ENCODE assay signal across 8 cellular contexts in the genomic region with DNA sequence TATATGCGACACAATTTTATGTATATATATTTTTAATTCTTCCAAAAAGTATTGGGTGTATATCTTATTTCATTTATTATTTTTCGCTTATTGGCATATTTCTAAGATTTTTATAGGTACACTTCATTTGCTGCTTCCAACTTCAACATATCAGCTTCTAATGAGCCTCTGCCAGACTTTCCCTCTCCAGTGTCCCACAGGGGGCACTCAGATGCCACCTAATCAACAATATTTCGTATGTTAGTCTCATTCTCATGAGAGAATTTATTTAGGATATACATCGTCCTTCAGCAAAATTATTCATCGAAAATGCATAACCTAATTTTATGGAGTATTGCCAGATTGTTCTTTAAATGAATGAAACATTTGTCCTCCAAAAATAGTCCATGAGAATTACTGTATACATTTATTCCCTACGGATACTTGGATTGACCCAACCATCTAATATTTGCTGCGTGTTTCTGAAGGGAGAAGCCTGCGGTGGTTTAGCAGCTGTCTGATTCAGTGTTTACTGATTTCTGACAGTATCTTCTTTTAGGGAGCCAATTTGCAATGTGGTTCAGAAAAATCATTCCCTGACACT.
A peak's percentile ranks its signal among the peaks of the same experiment; 100 is the strongest.
DNase-seq lines count a peak whose midpoint lies in the region; ATAC-seq, FAIRE-seq and TF ChIP-seq lines count a peak whose summit lies in the region.

No MANE protein-coding gene starts in this region.

- DNase-seq in A549 (ENCODE audit: low read depth in 1 of 2, low spot score in 1 of 2) (peak; percentile 57 to 73), GM03348 (ENCODE audit: low spot score) (peak; percentile 65), NCI-H226 (peak; percentile 13), activated T-cell treated with anti-CD3 and anti-CD28 coated beads for 24 hours (ENCODE audit: low read depth) (peak; percentile 23), immature natural killer cell (peak; percentile 42 to 65 (median 43)), stromal cell of bone marrow (ENCODE audit: low read depth) (peak; percentile 32), cortex of kidney (lab: John Stamatoyannopoulos, UW) (no peak)

- CTCF ChIA-PET in A549 (lab: Yijun Ruan, JAX) = interaction anchor here (0.6 to 7.6 kb wide), 45 partner anchors 9 to 1857 kb away, joined by 3 to 132 read pairs (median 6); a partner anchor contains a TSS

- no peaks in the 10 kb centered on the region for H3K9me3 Mint-ChIP-seq in immature natural killer cell

- POLR2A ChIA-PET in A549 (lab: Yijun Ruan, JAX) = interaction anchor here (0.9 to 1.7 kb wide), 5 partner anchors 37 to 152 kb away, joined by 3 to 8 read pairs (median 5); no protein-coding TSS in a partner anchor

- H3K27me3 Mint-ChIP-seq in immature natural killer cell (ENCODE audit: low read depth in 3 of 3) = peaks cover 5 to 12% (median 8%) of the 10 kb centered on the region in 3 donors

- H3K4me2 ChIP-seq in A549 = peak overlapping the region; percentile 72

- TF ChIP-seq CTCF in A549 (IDR thresholded peaks at IDR 0.05) = peak; percentile 91

- WGBS in A549 (ENCODE audit: missing lambda C conversion rate) = 13% methylated on average over 8 of the region's 8 CpGs

- peak; percentile 65 for FAIRE-seq in A549 (lab: Jason Lieb, UNC)

- H3K27ac ChIP-seq in A549 = peak overlapping the region; percentile 25 to 57; a peak in 3 of 6 replicates

- H3K4me1 Mint-ChIP-seq in immature natural killer cell = peaks cover 12 to 13% of the 10 kb centered on the region in 2 donors

- peaks cover 0 to under 1% (median 0%) of the 10 kb centered on the region in 3 donors for H3K36me3 Mint-ChIP-seq in immature natural killer cell

- ATAC-seq in A549 (peak; percentile 54 to 67; a peak in 3 of 6 replicates), GM21528 (IDR thresholded peaks at IDR 0.05; ENCODE audit: low FRiP score, unreplicated experiment) (no peak)

- TF ChIP-seq EP300 in A549 (IDR thresholded peaks at IDR 0.05) = no peak

- H3K4me3 ChIP-seq in A549 = peak overlapping the region; percentile 32; the same call in 2 of the 3 replicates

- no peaks in the 10 kb centered on the region for H3K9me3 ChIP-seq in A549

- no peak for TF ChIP-seq POLR2A in A549 (IDR thresholded peaks at IDR 0.05; ENCODE audit: low read length)

- peak; percentile 90 to 96 for TF ChIP-seq RAD21 in A549 (conservative IDR thresholded peaks at IDR 0.05 in 1 of 2, IDR thresholded peaks at IDR 0.05 in 1 of 2)

- H3K4me1 ChIP-seq in A549 = peaks cover 4% of the 10 kb centered on the region; the same call in 1 of the 3 replicates

- peak overlapping the region in 2 of 6 donors; percentile 1 to 23 for H3K27ac Mint-ChIP-seq in immature natural killer cell

- H3K4me3 Mint-ChIP-seq in immature natural killer cell = no peak overlapping the region

TF ChIP-seq in A549, 52 proteins besides CTCF, POLR2A, EP300 and RAD21:
- TF ChIP-seq TP53 (CRISPR knock-in tag; IDR thresholded peaks at IDR 0.05) = no peak
- no peak for TF ChIP-seq NR3C1 (IDR thresholded peaks at IDR 0.05)
- TF ChIP-seq SREBF2 (IDR thresholded peaks at IDR 0.05) = no peak
- no peak for TF ChIP-seq ZNF302 (CRISPR knock-in tag; IDR thresholded peaks at IDR 0.05)
- peak; percentile 97 for TF ChIP-seq SMC3 (IDR thresholded peaks at IDR 0.05)
- no peak for TF ChIP-seq JUN (IDR thresholded peaks at IDR 0.05)
- TF ChIP-seq ZFP36 (IDR thresholded peaks at IDR 0.05; ENCODE audit: borderline replicate concordance, partially characterized antibody) = no peak
- no peak for TF ChIP-seq MAZ (IDR thresholded peaks at IDR 0.05; ENCODE audit: borderline replicate concordance, low read depth, low read length)
- TF ChIP-seq RNF2 (IDR thresholded peaks at IDR 0.05; ENCODE audit: borderline replicate concordance, low read depth) = no peak
